Comparison of ENCODE assay signal across 8 cellular contexts in the genomic region with DNA sequence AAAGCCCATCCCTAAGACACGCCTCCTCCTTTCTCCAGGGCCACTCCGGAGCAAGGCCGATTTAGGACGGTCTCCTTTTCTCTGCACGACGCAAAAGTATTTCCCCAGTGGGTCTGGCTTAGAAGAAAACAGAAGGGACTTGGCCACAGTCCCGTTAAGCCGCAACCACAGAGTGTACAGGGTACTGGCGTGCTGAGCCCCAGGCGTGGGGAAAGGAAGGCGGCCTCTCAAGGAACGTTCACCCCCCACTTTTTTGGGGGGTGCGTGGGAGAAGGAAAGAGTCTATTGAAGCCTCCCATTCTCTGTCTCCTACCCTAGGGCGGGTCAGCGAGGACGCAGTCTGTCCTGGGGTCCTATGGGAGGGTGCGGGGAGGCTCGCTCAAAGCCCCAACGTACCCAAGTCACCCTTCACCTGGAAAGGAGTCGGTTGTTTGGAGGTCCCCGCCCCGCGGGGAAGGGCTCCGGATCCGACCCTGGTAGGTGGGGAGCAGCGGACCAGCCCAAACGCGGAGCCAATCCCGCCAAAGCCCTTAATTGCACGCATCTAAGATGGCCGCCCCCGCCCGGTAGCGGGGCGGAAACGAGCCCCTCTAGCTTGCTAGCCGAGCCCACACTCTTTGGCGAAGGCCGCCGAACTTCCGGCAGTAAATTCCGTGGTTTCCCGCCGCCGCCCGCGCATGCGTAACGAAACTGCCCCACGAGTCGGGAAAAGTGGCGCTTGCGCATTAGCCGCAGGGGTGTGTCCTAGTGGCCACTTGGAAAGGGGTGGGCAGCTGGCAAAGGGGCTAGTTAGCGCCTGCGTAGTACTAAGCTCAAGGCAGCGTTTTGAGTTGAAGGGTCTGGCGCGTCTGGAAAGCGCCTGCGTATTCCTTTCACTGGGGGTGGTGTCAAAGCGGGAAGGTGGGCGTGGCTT. TPM values are rescaled to one million over a fixed set of nuclear protein-coding genes. Genes with fewer than 3 reads are reported as not detected.
DNase-seq lines count a peak whose midpoint lies in the region; ATAC-seq and TF ChIP-seq lines count a peak whose summit lies in the region.

A gene with protein sequence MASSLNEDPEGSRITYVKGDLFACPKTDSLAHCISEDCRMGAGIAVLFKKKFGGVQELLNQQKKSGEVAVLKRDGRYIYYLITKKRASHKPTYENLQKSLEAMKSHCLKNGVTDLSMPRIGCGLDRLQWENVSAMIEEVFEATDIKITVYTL (minus strand): TSS at position 434 of the 913 bp plus-strand sequence. CDS start 722 bp downstream, outside the sequence.

- peak within 1 kb of the TSS; percentile 94 for H3K27ac ChIP-seq in RWPE2 (ENCODE audit: poor library complexity, severe bottlenecking)

- no peaks in the 10 kb centered on the region for H3K27me3 Mint-ChIP-seq in activated T-helper 2 cell treated with anti-CD3 and anti-CD28 coated beads, Interferon-gamma antibody, Interleukin-2, Interleukin-4, amounts not matched to agents 10 μg/mL and 5 μg/mL and 100 μg/mL, durations not matched to agents 14 hours and 24 hours and 36 hours (ENCODE audit: low read depth)
- H3K27me3 Mint-ChIP-seq in natural killer cell (ENCODE audit: low read depth in 2 of 2), result no peaks in the 10 kb centered on the region

- peaks cover 18% of the 10 kb centered on the region for H3K36me3 ChIP-seq in RWPE2 (ENCODE audit: low read depth)

- H3K9me3 ChIP-seq in RWPE2 (ENCODE audit: severe bottlenecking), result no peaks in the 10 kb centered on the region

- H3K36me3 Mint-ChIP-seq in activated T-helper 2 cell treated with anti-CD3 and anti-CD28 coated beads, Interferon-gamma antibody, Interleukin-2, Interleukin-4, amounts not matched to agents 10 μg/mL and 5 μg/mL and 100 μg/mL, durations not matched to agents 14 hours and 24 hours and 36 hours (ENCODE audit: low read depth), result peaks cover 58% of the 10 kb centered on the region
- peaks cover under 1% of the 10 kb centered on the region for H3K36me3 Mint-ChIP-seq in natural killer cell

- ATAC-seq in RWPE2 (ENCODE audit: low read depth) (peak; percentile 79), natural killer cell (peak; percentile 64 to 82 (median 70))
- peak; percentile 87 for ATAC-seq in stimulated activated naive CD8-positive, alpha-beta T cell treated with anti-CD3 and anti-CD28 coated beads, Interleukin-15, Interleukin-2, amounts not matched to agents 100 U/mL and 50 U/mL, for 24 hours

- DNase-seq in EH (ENCODE audit: low read depth), result peak; percentile 100
- peak; percentile 99 for DNase-seq in H4 (ENCODE audit: low spot score)
- DNase-seq in LoVo (ENCODE audit: low spot score), result peak; percentile 99
- peak; percentile 99 for DNase-seq in RWPE2 (ENCODE audit: low spot score)
- peak; percentile 100 for DNase-seq in activated T-helper 2 cell treated with anti-CD3 and anti-CD28 coated beads, Interferon-gamma antibody, Interleukin-2, Interleukin-4, amounts not matched to agents 10 μg/mL and 5 μg/mL and 100 μg/mL, durations not matched to agents 14 hours and 24 hours and 36 hours (ENCODE audit: low spot score)
- DNase-seq in fibroblast of peridontal ligament (ENCODE audit: extremely low read depth), result peak; percentile 77
- DNase-seq in natural killer cell, result peak; percentile 100
- DNase-seq in stimulated activated naive CD8-positive, alpha-beta T cell treated with anti-CD3 and anti-CD28 coated beads, Interleukin-15, Interleukin-2, amounts not matched to agents 100 U/mL and 50 U/mL, for 24 hours, result peak; percentile 100

- H3K4me3 ChIP-seq in RWPE2 (ENCODE audit: severe bottlenecking), result peak within 1 kb of the TSS; percentile 81

- TF ChIP-seq CTCF in RWPE2 (IDR thresholded peaks at IDR 0.05; ENCODE audit: poor library complexity, severe bottlenecking), result no peak
- no peak for TF ChIP-seq CTCF in natural killer cell (IDR thresholded peaks at IDR 0.05)

- H3K4me1 Mint-ChIP-seq in activated T-helper 2 cell treated with anti-CD3 and anti-CD28 coated beads, Interferon-gamma antibody, Interleukin-2, Interleukin-4, amounts not matched to agents 10 μg/mL and 5 μg/mL and 100 μg/mL, durations not matched to agents 14 hours and 24 hours and 36 hours (ENCODE audit: low read depth), result peaks cover 59% of the 10 kb centered on the region
- H3K4me1 Mint-ChIP-seq in natural killer cell, result peaks cover 46 to 51% of the 10 kb centered on the region in 2 donors

- H3K27ac Mint-ChIP-seq in activated T-helper 2 cell treated with anti-CD3 and anti-CD28 coated beads, Interferon-gamma antibody, Interleukin-2, Interleukin-4, amounts not matched to agents 10 μg/mL and 5 μg/mL and 100 μg/mL, durations not matched to agents 14 hours and 24 hours and 36 hours, result peak within 1 kb of the TSS; percentile 99
- H3K27ac Mint-ChIP-seq in natural killer cell, result peak within 1 kb of the TSS; percentile 94 to 98

- no peaks in the 10 kb centered on the region for H3K9me3 Mint-ChIP-seq in activated T-helper 2 cell treated with anti-CD3 and anti-CD28 coated beads, Interferon-gamma antibody, Interleukin-2, Interleukin-4, amounts not matched to agents 10 μg/mL and 5 μg/mL and 100 μg/mL, durations not matched to agents 14 hours and 24 hours and 36 hours
- no peaks in the 10 kb centered on the region for H3K9me3 Mint-ChIP-seq in natural killer cell

- peak within 1 kb of the TSS; percentile 96 for H3K4me3 Mint-ChIP-seq in activated T-helper 2 cell treated with anti-CD3 and anti-CD28 coated beads, Interferon-gamma antibody, Interleukin-2, Interleukin-4, amounts not matched to agents 10 μg/mL and 5 μg/mL and 100 μg/mL, durations not matched to agents 14 hours and 24 hours and 36 hours (ENCODE audit: low read depth)
- peak within 1 kb of the TSS; percentile 92 for H3K4me3 Mint-ChIP-seq in natural killer cell

- H3K4me1 ChIP-seq in RWPE2 (ENCODE audit: insufficient read depth, poor library complexity, severe bottlenecking), result no peaks in the 10 kb centered on the region

- intact Hi-C loops in activated T-helper 2 cell treated with anti-CD3 and anti-CD28 coated beads, Interferon-gamma antibody, Interleukin-2, Interleukin-4, amounts not matched to agents 10 μg/mL and 5 μg/mL and 100 μg/mL, durations not matched to agents 14 hours and 24 hours and 36 hours (cut with micrococcal nuclease), result loop anchor here (1.0 to 10.0 kb wide), 7 partner anchors 44 to 1957 kb away; a partner anchor contains a TSS
- intact Hi-C loops in natural killer cell (cut with micrococcal nuclease), result loop anchor here (2.0 to 5.0 kb wide), 2 partner anchors 260 to 661 kb away; no protein-coding TSS in a partner anchor

- no peaks in the 10 kb centered on the region for H3K27me3 ChIP-seq in RWPE2 (ENCODE audit: insufficient read depth, poor library complexity, severe bottlenecking)

RNA-seq across cellular contexts. Expression of the gene that starts here (rescaled TPM):
- total RNA-seq in H4 (2014; rRNA removed; shearing (Covaris generic)), result 18.9 and 24.6 TPM in 2 replicates
- total RNA-seq in activated T-helper 2 cell treated with anti-CD3 and anti-CD28 coated beads, Interferon-gamma antibody, Interleukin-2, Interleukin-4, amounts not matched to agents 10 μg/mL and 5 μg/mL and 100 μg/mL, durations not matched to agents 14 hours and 24 hours and 36 hours, result 28.0 and 33.7 TPM in 2 replicates
- 10 to 100 TPM; 30.8 to 36.7 (median 35.5) TPM for total RNA-seq in natural killer cell

Comparison
In these comparisons a context has a peak if more than half of its experiments do, and no peak if none do; other contexts are left out.
1. Peak in every context shown above with its lines: DNase-seq, ATAC-seq, H3K4me3 ChIP-seq and H3K27ac ChIP-seq.